ENCODE assay signal across 8 cellular contexts in the genomic region with DNA sequence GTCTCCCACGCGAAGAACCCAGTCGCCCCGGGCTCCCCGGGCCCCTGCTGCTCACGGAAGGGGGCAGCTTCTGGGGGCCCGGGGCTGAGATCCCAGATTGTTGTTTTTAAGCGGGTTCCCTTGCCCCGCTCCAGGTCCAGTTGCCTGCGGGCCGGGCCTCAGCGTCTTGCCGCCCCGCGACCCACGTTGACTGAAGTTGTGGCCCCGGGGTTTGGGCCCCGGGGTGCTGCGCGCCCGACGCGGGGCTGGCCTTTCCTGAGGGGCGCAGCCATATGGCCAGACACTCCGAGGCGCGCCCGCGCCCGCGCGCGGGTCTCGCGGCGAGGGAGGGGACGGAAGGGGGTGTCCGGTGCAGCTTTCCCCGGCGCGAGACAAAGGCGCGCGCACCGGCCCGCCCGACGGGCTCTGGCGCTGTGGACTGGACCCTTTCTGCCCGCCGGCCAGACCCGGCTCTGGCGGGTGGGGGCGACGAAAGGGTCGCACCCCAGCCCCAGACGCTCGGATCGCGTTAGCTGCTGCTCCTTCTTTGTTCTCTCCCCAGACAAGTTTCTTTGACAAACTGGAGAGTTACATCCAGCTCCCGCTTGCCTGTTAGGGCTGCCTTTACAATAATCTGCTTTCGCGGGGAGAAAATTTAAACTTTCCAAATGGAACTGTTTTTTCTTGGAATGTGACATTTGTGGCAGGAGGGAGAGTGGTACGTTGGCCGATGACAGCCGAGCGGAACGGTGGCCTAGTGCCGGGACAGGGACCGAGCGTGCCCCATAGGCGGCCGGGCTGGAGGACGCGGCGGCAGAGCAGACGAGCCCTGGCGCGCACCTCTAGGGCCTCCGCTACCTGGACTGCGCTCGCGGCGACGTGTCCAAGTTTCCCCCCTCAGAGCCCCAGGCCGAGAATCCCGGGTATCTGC. TPM values are rescaled to one million over a fixed set of nuclear protein-coding genes. Genes with fewer than 3 reads are reported as not detected.
DNase-seq lines count a peak whose midpoint lies in the region; ATAC-seq and TF ChIP-seq lines count a peak whose summit lies in the region.

No MANE protein-coding gene starts in this region.

- H3K9me3 Mint-ChIP-seq in endothelial cell (ENCODE audit: unreplicated experiment): no peaks in the 10 kb centered on the region

- in situ Hi-C loops in transverse colon (cut with MboI; ENCODE audit: low pct_ligation_motif_present in 1 of 4, low pct_unique_long_range_greater_than_20kb in 1 of 4, low sequenced_read_pairs in 3 of 4): no loop called here

- DNase-seq in DMS53 treated with DMSO at 0.1 percent for 48 hours (lab: John Stamatoyannopoulos, UW; ENCODE audit: unreplicated experiment) (peak; percentile 30), RPMI7951 (ENCODE audit: low read depth) (peak; percentile 47), endothelial cell (ENCODE audit: low spot score) (peak; percentile 57), mesenteric fat pad (ENCODE audit: low spot score) (peak; percentile 90), transverse colon (peak; percentile 15), HT-29 (ENCODE audit: low spot score) (no peak)

- peaks cover 7% of the 10 kb centered on the region for H3K36me3 Mint-ChIP-seq in endothelial cell (ENCODE audit: low read depth, unreplicated experiment)

- peak overlapping the region; percentile 52 to 73 (median 63) for H3K4me3 ChIP-seq in transverse colon

- H3K4me3 Mint-ChIP-seq in endothelial cell (ENCODE audit: unreplicated experiment): peak overlapping the region; percentile 97

- peaks cover 0 to 12% (median 0%) of the 10 kb centered on the region in 4 donors for H3K4me1 ChIP-seq in transverse colon

- TF ChIP-seq CTCF in endothelial cell (IDR thresholded peaks at IDR 0.05; ENCODE audit: unreplicated experiment) (no peak), transverse colon (IDR thresholded peaks at IDR 0.05) (no peak)

- H3K4me1 Mint-ChIP-seq in endothelial cell (ENCODE audit: unreplicated experiment): peaks cover 26% of the 10 kb centered on the region

- TF ChIP-seq POLR2A in transverse colon (IDR thresholded peaks at IDR 0.05): no peak

- no peak for TF ChIP-seq EP300 in transverse colon (IDR thresholded peaks at IDR 0.05; ENCODE audit: low read depth)

- peaks cover 65% of the 10 kb centered on the region for H3K27me3 ChIP-seq in transverse colon

- H3K27ac Mint-ChIP-seq in endothelial cell (ENCODE audit: unreplicated experiment): peak overlapping the region; percentile 72

- ATAC-seq in GM21825 (IDR thresholded peaks at IDR 0.05; ENCODE audit: unreplicated experiment) (peak; percentile 38), GM21737 (IDR thresholded peaks at IDR 0.05; ENCODE audit: unreplicated experiment) (no peak)

- H3K27me3 Mint-ChIP-seq in endothelial cell (ENCODE audit: unreplicated experiment): peaks cover 7% of the 10 kb centered on the region

- peak overlapping the region; percentile 89 to 97 (median 92) for H3K27ac ChIP-seq in transverse colon

- 4% methylated on average over 65 of the region's 87 CpGs; no CpG with 5 or more reads in 1 of the 2 donors for WGBS in transverse colon (ENCODE audit: low coverage in 1 of 2), 2 donors

- H3K9me3 ChIP-seq in transverse colon: no peaks in the 10 kb centered on the region

- intact Hi-C loops in transverse colon (cut with DNase I; ENCODE audit: low total_unique reads): no loop called here

- H3K36me3 ChIP-seq in transverse colon: no peaks in the 10 kb centered on the region

RNA-seq across cellular contexts. Expression of gene AMOTL1, which starts 0.7 kb away (rescaled TPM):
- total RNA-seq in RPMI7951 (2014; rRNA removed; shearing (Covaris generic)): 24.4 and 24.8 TPM in 2 replicates
- 35.9 TPM for total RNA-seq in endothelial cell (ENCODE audit: unreplicated experiment)
- total RNA-seq in mesenteric fat pad: 51.6 TPM
- total RNA-seq in transverse colon: 10 to 100 TPM; 14.3 to 23.9 (median 16.8) TPM
- total RNA-seq in HT-29 (2014; rRNA removed; shearing (Covaris generic)): not detected in 2 replicates

Comparison
In these comparisons a context has a peak if more than half of its experiments do, and no peak if none do; other contexts are left out.
1. RNA of gene AMOTL1, which starts 0.7 kb away (total RNA-seq): 51.6 TPM in mesenteric fat pad (single experiment), 35.9 TPM in endothelial cell (single experiment), 24.4 to 24.8 TPM in RPMI7951 and 14.3 to 23.9 TPM in transverse colon; not detected in HT-29; every median in the first group is over 10 times any median in the second.